Comparison of ENCODE assay signal across 20 cellular contexts in the genomic region with DNA sequence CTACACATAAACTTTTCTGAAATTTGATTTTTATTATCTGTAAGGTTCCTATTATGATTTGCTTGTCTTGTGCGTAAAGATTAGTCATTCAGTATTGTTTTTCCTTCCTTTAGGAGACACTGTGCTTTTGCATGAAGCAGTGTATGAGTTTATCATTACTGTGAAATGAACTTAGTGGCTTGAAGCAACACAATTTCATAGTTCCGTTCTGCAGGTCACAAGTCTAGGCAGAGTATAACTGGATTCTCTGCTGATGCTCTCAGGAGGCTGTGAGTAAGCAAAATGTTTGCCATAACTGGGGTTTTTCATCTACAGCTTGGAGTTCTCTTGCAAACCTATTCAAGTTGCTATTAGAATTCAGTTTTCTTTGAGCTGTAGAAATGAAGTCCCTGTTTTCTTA.
"Had no signal": no experiment of that assay in that cellular context is flagged by ENCODE, and none has a peak within 500 bp of the region (broad histone marks: within the 10 kb centered on the region; RNA-seq: fewer than 3 reads in every experiment).

No MANE protein-coding gene starts in this region.

- H3K27me3 ChIP-seq: adrenal gland, body of pancreas, colonic mucosa, gastroesophageal sphincter, heart left ventricle, ovary, suprapubic skin, transverse colon, uterus had no signal

- H3K4me3 ChIP-seq: adrenal gland, body of pancreas, colonic mucosa, gastroesophageal sphincter, heart left ventricle, left ventricle myocardium inferior, ovary, psoas muscle, skin epidermis, suprapubic skin, transverse colon, uterus had no signal

- H3K27ac ChIP-seq: adrenal gland, body of pancreas, colonic mucosa, gastroesophageal sphincter, heart left ventricle, left ventricle myocardium inferior, ovary, psoas muscle, skin epidermis, suprapubic skin, transverse colon, uterus had no signal

- DNase-seq: activated CD4-positive, alpha-beta T cell treated with anti-CD3 and anti-CD28 coated beads for 48 hours; activated CD4-positive, CD25-positive, alpha-beta regulatory T cell; activated CD8-positive, alpha-beta T cell treated with anti-CD3 and anti-CD28 coated beads, Interleukin-2, amount 10 ng/mL, durations not matched to agents 7 days and 5 days; activated T-cell treated with anti-CD3 and anti-CD28 coated beads, Interleukin-2, amount 50 U/mL, for 4 hours; adrenal gland; body of pancreas; central memory CD4-positive, alpha-beta T cell; colonic mucosa; heart left ventricle; kidney glomerular epithelial cell; left ventricle myocardium inferior; ovary; psoas muscle; right cardiac atrium; T-cell; transverse colon; uterus had no signal

- H3K36me3 ChIP-seq: adrenal gland, colonic mucosa, gastroesophageal sphincter, heart left ventricle, left ventricle myocardium inferior, ovary, suprapubic skin, transverse colon, uterus had no signal

- ATAC-seq: activated CD8-positive, alpha-beta T cell treated with anti-CD3 and anti-CD28 coated beads, Interleukin-2, amount 10 ng/mL, durations not matched to agents 7 days and 5 days; activated T-cell treated with anti-CD3 and anti-CD28 coated beads, Interleukin-2, amount 50 U/mL, for 4 hours; body of pancreas; gastroesophageal sphincter; heart left ventricle; psoas muscle; right cardiac atrium; T-cell had no signal

- H3K9me3 ChIP-seq: adrenal gland, body of pancreas, colonic mucosa, ovary, psoas muscle, transverse colon, uterus had no signal

- H3K4me1 ChIP-seq: adrenal gland, body of pancreas, colonic mucosa, gastroesophageal sphincter, heart left ventricle, left ventricle myocardium inferior, psoas muscle, suprapubic skin, transverse colon, uterus had no signal
